ENCODE assay signal across 1 cellular context in the genomic region with DNA sequence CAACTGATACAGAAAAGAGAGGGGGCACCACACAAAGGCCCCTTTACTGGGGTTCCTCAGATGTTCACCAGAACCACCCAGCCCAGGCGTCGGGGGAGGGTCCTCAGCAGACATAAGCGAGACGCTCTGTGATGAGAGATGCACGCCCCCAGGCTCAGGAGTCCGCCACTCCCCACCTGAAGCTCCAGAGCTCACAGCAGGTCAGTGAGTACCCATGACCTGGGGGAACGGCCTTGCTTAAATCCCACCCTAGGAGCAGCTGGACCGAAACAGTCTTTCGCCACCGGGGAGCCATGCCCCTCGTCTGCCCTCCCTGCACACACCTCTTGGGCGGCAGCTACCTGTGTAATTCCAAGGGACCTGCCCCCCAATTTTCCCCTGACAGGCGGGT.
TF ChIP-seq lines count a peak whose summit lies in the region.

No MANE protein-coding gene starts in this region.

TF ChIP-seq in SK-N-SH, 30 proteins besides CTCF, POLR2A, EP300 and RAD21 (continued from another document):
- TF ChIP-seq CHD2 (IDR thresholded peaks at IDR 0.05; ENCODE audit: low read length, partially characterized antibody): peak; percentile 2
